8 cellular contexts compared by ENCODE assay signal in the genomic region with DNA sequence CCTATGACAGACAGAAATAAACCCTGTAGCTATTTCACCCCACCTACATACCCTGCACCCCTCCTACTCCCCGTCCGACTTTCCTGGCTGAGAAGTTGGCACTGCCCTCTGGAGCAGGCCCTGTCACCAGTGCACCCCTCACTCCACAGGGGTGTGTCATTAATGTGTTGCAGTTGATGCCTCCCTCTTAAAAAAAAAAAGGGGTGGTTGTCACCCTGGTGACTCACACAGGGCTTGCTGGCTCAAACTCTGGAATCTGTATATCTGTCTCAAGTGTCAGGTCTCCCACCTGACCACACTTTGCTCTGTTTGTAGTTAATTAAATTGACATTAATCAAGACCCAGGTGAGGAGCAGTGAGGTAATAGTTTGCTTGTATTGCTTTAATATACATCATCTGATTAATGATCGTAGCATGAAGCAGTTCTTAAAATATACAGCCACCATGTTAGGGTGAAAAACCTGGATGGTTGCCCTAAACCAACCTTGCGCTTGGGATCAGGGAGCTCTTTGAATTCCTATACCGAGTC. TPM values are rescaled to one million over a fixed set of nuclear protein-coding genes. Genes with fewer than 3 reads are reported as not detected.
DNase-seq lines count a peak whose midpoint lies in the region; ATAC-seq and TF ChIP-seq lines count a peak whose summit lies in the region.

No MANE protein-coding gene starts in this region.

- H2AFZ ChIP-seq in OCI-LY1 (ENCODE audit: low read length) (no peak overlapping the region), smooth muscle cell (ENCODE audit: low read depth) (no peak overlapping the region)

- H3K27ac Mint-ChIP-seq in activated CD4-positive, alpha-beta T cell treated with anti-CD3 and anti-CD28 coated beads, Interleukin-2, amount 10 ng/mL, durations not matched to agents 24 days and 14 days = peak overlapping the region; percentile 54

- intact Hi-C loops in activated CD4-positive, alpha-beta T cell treated with anti-CD3 and anti-CD28 coated beads, Interleukin-2, amount 10 ng/mL, durations not matched to agents 24 days and 14 days (cut with micrococcal nuclease) = no loop called here

- H3K36me3 Mint-ChIP-seq in activated CD4-positive, alpha-beta T cell treated with anti-CD3 and anti-CD28 coated beads, Interleukin-2, amount 10 ng/mL, durations not matched to agents 24 days and 14 days (ENCODE audit: low read depth) = peaks cover 3% of the 10 kb centered on the region

- 52 to 58% methylated on average over 5 of the region's 5 CpGs for WGBS in esophagus, 2 donors
- WGBS in smooth muscle cell (ENCODE audit: low lambda C conversion rate) = 94% methylated on average over 5 of the region's 5 CpGs

- DNase-seq in activated CD4-positive, alpha-beta T cell treated with anti-CD3 and anti-CD28 coated beads, Interleukin-2, amount 10 ng/mL, durations not matched to agents 24 days and 14 days = no peak
- no peak for DNase-seq in activated CD4-positive, alpha-beta T cell treated with anti-CD3 and anti-CD28 coated beads for 1 hour
- no peak for DNase-seq in smooth muscle cell (lab: John Stamatoyannopoulos, UW; ENCODE audit: unreplicated experiment)
- DNase-seq in islet precursor cell = no peak

- H3K9me3 Mint-ChIP-seq in activated CD4-positive, alpha-beta T cell treated with anti-CD3 and anti-CD28 coated beads, Interleukin-2, amount 10 ng/mL, durations not matched to agents 24 days and 14 days = no peaks in the 10 kb centered on the region

- TF ChIP-seq CTCF in OCI-LY1 (IDR thresholded peaks at IDR 0.05; ENCODE audit: low read length) (no peak), smooth muscle cell (IDR thresholded peaks at IDR 0.05; ENCODE audit: borderline replicate concordance, insufficient read depth, poor library complexity, severe bottlenecking) (no peak)

- H3K9me2 ChIP-seq in OCI-LY1 (ENCODE audit: low read depth, low read length) = no peaks in the 10 kb centered on the region

- no peaks in the 10 kb centered on the region for H3F3A ChIP-seq in OCI-LY1 (ENCODE audit: insufficient read depth, low read length)
- H3F3A ChIP-seq in smooth muscle cell (ENCODE audit: low read depth) = peaks cover 27% of the 10 kb centered on the region

- H3K9me3 ChIP-seq in OCI-LY1 (ENCODE audit: low read length) = no peaks in the 10 kb centered on the region
- no peaks in the 10 kb centered on the region for H3K9me3 ChIP-seq in esophagus (ENCODE audit: control insufficient read depth in 2 of 2, insufficient read depth in 1 of 2, low read depth in 1 of 2, low read length in 1 of 2)
- no peaks in the 10 kb centered on the region for H3K9me3 ChIP-seq in smooth muscle cell (replicated peaks; ENCODE audit: low read depth)

- no peak overlapping the region for H3K4me3 ChIP-seq in OCI-LY1 (ENCODE audit: low read depth, low read length, poor library complexity, severe bottlenecking)
- no peak overlapping the region for H3K4me3 ChIP-seq in esophagus (ENCODE audit: low read depth in 1 of 2, low read length in 2 of 2)
- H3K4me3 ChIP-seq in smooth muscle cell = no peak overlapping the region

- H3K4me1 ChIP-seq in OCI-LY1 (ENCODE audit: insufficient read depth, low read length, severe bottlenecking) (peaks cover 44% of the 10 kb centered on the region), esophagus (ENCODE audit: control insufficient read depth in 2 of 2, insufficient read depth in 2 of 2, low read length in 1 of 2) (peaks cover 3 to 7% of the 10 kb centered on the region in 2 donors), smooth muscle cell (ENCODE audit: low read depth) (peaks cover 2% of the 10 kb centered on the region)

- H3K27ac ChIP-seq in OCI-LY1 (ENCODE audit: low read depth, low read length, poor library complexity, severe bottlenecking) = peak overlapping the region; percentile 33
- peak overlapping the region; percentile 70 to 87 for H3K27ac ChIP-seq in esophagus (ENCODE audit: low read depth in 2 of 2, low read length in 1 of 2)
- peak overlapping the region; percentile 91 for H3K27ac ChIP-seq in smooth muscle cell (ENCODE audit: low read depth)

- H3K4me1 Mint-ChIP-seq in activated CD4-positive, alpha-beta T cell treated with anti-CD3 and anti-CD28 coated beads, Interleukin-2, amount 10 ng/mL, durations not matched to agents 24 days and 14 days = peaks cover 49% of the 10 kb centered on the region

- H3K27me3 ChIP-seq in OCI-LY1 (ENCODE audit: insufficient read depth, low read length) (no peaks in the 10 kb centered on the region), esophagus (ENCODE audit: control insufficient read depth in 1 of 2, insufficient read depth in 2 of 2, low read length in 2 of 2) (no peaks in the 10 kb centered on the region), smooth muscle cell (ENCODE audit: low read depth) (no peaks in the 10 kb centered on the region)

- ATAC-seq in GM18511 (IDR thresholded peaks at IDR 0.05; ENCODE audit: unreplicated experiment) (no peak), GM19328 (IDR thresholded peaks at IDR 0.05; ENCODE audit: unreplicated experiment) (no peak)

- peak overlapping the region; percentile 51 for H3K4me3 Mint-ChIP-seq in activated CD4-positive, alpha-beta T cell treated with anti-CD3 and anti-CD28 coated beads, Interleukin-2, amount 10 ng/mL, durations not matched to agents 24 days and 14 days

- H3K4me2 ChIP-seq in OCI-LY1 (ENCODE audit: low read length) (no peak overlapping the region), smooth muscle cell (peak overlapping the region; percentile 15)

- H3K36me3 ChIP-seq in OCI-LY1 (ENCODE audit: insufficient read depth, low read length) = no peaks in the 10 kb centered on the region
- no peaks in the 10 kb centered on the region for H3K36me3 ChIP-seq in esophagus (ENCODE audit: control insufficient read depth in 2 of 2, insufficient read depth in 2 of 2, low read length in 1 of 2)
- H3K36me3 ChIP-seq in smooth muscle cell (ENCODE audit: low read depth) = no peaks in the 10 kb centered on the region

- no peaks in the 10 kb centered on the region for H3K27me3 Mint-ChIP-seq in activated CD4-positive, alpha-beta T cell treated with anti-CD3 and anti-CD28 coated beads, Interleukin-2, amount 10 ng/mL, durations not matched to agents 24 days and 14 days

- H3K79me2 ChIP-seq in OCI-LY1 (ENCODE audit: insufficient read depth, low read length) = peaks cover 41% of the 10 kb centered on the region
- H3K79me2 ChIP-seq in smooth muscle cell (ENCODE audit: low read depth) = peaks cover 67% of the 10 kb centered on the region

- H4K20me1 ChIP-seq in OCI-LY1 (ENCODE audit: insufficient read depth, low read length) (no peaks in the 10 kb centered on the region), smooth muscle cell (ENCODE audit: low read depth) (peaks cover 21% of the 10 kb centered on the region)

- H3K9ac ChIP-seq in OCI-LY1 (ENCODE audit: low read length) = no peak overlapping the region
- H3K9ac ChIP-seq in smooth muscle cell (ENCODE audit: low read depth) = no peak overlapping the region

RNA-seq across cellular contexts. Expression of gene GATAD2A, which starts 2.0 kb away (rescaled TPM):
- total RNA-seq in activated CD4-positive, alpha-beta T cell treated with anti-CD3 and anti-CD28 coated beads, Interleukin-2, amount 10 ng/mL, durations not matched to agents 24 days and 14 days = 134 and 135 TPM in 2 replicates
- polyA plus RNA-seq in esophagus (10 to 100 TPM; 13.9 to 21.0 TPM), smooth muscle cell (27.0 and 38.3 TPM in 2 replicates)
- 26.8 and 27.1 TPM in 2 replicates for total RNA-seq in smooth muscle cell

Comparison
In these comparisons a context has a peak if more than half of its experiments do, and no peak if none do; other contexts are left out.
1. H3K27ac ChIP-seq: peak in every context shown above with its lines; median percentile 91 in smooth muscle cell; 78 in esophagus; 33 in OCI-LY1.